Comparison of ENCODE assay signal across 11 cellular contexts in genomic region chr10:30786131-30786530, GRCh38.
A peak's percentile ranks its signal among the peaks of the same experiment; 100 is the strongest.
DNase-seq lines count a peak whose midpoint lies in the region; ATAC-seq and TF ChIP-seq lines count a peak whose summit lies in the region.
"Had no signal": no experiment of that assay in that cellular context is flagged by ENCODE, and none has a peak within 500 bp of the region (broad histone marks: within the 10 kb centered on the region; RNA-seq: fewer than 3 reads in every experiment).

No MANE protein-coding gene starts in this region.

- intact Hi-C loops in tibial artery (cut with DNase I; ENCODE audit: low total_unique reads), result loop anchor here (10.0 kb wide), 1 partner anchor 249 kb away; the partner anchor contains the start of gene ZNF438

- H3K27ac ChIP-seq in tibial artery, result peak overlapping the region; percentile 97

- DNase-seq in activated naive CD4-positive, alpha-beta T cell treated with anti-CD3 and anti-CD28 coated beads, Interleukin-2, amount 10 ng/mL, durations not matched to agents 7 days and 5 days, result no peak
- no peak for DNase-seq in activated naive CD4-positive, alpha-beta T cell (lab: John Stamatoyannopoulos, UW)
- DNase-seq in activated naive CD8-positive, alpha-beta T cell treated with anti-CD3 and anti-CD28 coated beads, Interleukin-2, amount 10 ng/mL, durations not matched to agents 7 days and 5 days, result no peak
- DNase-seq in medulla oblongata (ENCODE audit: extremely low spot score), result peak; percentile 12
- no peak for DNase-seq in tibial artery
- no peak for DNase-seq in AML-193 (lab: John Stamatoyannopoulos, UW)
- DNase-seq in NCI-H1694 (lab: John Stamatoyannopoulos, UW), result no peak
- DNase-seq: activated effector memory CD4-positive, alpha-beta T cell treated with Interleukin-2 at 50 U/mL for 16 hours; COR-L47; stimulated activated CD4-positive, alpha-beta T cell treated with anti-CD3 and anti-CD28 coated beads, Interleukin-4, amount 100 ng/mL, for 24 hours had no signal

- peak overlapping the region; percentile 19 for H3K4me3 Mint-ChIP-seq in activated naive CD4-positive, alpha-beta T cell treated with anti-CD3 and anti-CD28 coated beads, Interleukin-2, amount 10 ng/mL, durations not matched to agents 7 days and 5 days
- H3K4me3 Mint-ChIP-seq in activated naive CD8-positive, alpha-beta T cell treated with anti-CD3 and anti-CD28 coated beads, Interleukin-2, amount 10 ng/mL, durations not matched to agents 7 days and 5 days, result peak overlapping the region; percentile 52

- no peaks in the 10 kb centered on the region for H3K36me3 ChIP-seq in tibial artery

- no peak overlapping the region for H3K4me3 ChIP-seq in tibial artery

- peaks cover 0 to 22% (median 20%) of the 10 kb centered on the region in 4 donors for H3K4me1 ChIP-seq in tibial artery

- H3K27ac Mint-ChIP-seq in activated naive CD4-positive, alpha-beta T cell treated with anti-CD3 and anti-CD28 coated beads, Interleukin-2, amount 10 ng/mL, durations not matched to agents 7 days and 5 days, result no peak overlapping the region
- no peak overlapping the region for H3K27ac Mint-ChIP-seq in activated naive CD8-positive, alpha-beta T cell treated with anti-CD3 and anti-CD28 coated beads, Interleukin-2, amount 10 ng/mL, durations not matched to agents 7 days and 5 days

- POLR2A ChIA-PET in activated naive CD8-positive, alpha-beta T cell treated with anti-CD3 and anti-CD28 coated beads, Interleukin-2, amount 10 ng/mL, durations not matched to agents 7 days and 5 days (lab: Charles Lee), result interaction anchor here (1.6 kb wide), 1 partner anchor 26 kb away, joined by 5 read pairs; no protein-coding TSS in a partner anchor

- CTCF ChIA-PET in activated naive CD4-positive, alpha-beta T cell treated with anti-CD3 and anti-CD28 coated beads, Interleukin-2, amount 10 ng/mL, durations not matched to agents 7 days and 5 days (lab: Charles Lee), result interaction anchor here (0.7 to 1.5 kb wide), 4 partner anchors 9 to 196 kb away, joined by 3 read pairs; no protein-coding TSS in a partner anchor

- no peak for TF ChIP-seq CTCF in tibial artery (IDR thresholded peaks at IDR 0.05)

- no peak for ATAC-seq in activated naive CD8-positive, alpha-beta T cell treated with anti-CD3 and anti-CD28 coated beads, Interleukin-2, amount 10 ng/mL, durations not matched to agents 7 days and 5 days (ENCODE audit: low read depth)
- ATAC-seq in HG02884 (IDR thresholded peaks at IDR 0.05; ENCODE audit: unreplicated experiment), result no peak

- H3K9me3 ChIP-seq in tibial artery, result no peaks in the 10 kb centered on the region

- H3K36me3 Mint-ChIP-seq in activated naive CD4-positive, alpha-beta T cell treated with anti-CD3 and anti-CD28 coated beads, Interleukin-2, amount 10 ng/mL, durations not matched to agents 7 days and 5 days, result peaks cover 3% of the 10 kb centered on the region
- no peaks in the 10 kb centered on the region for H3K36me3 Mint-ChIP-seq in activated naive CD8-positive, alpha-beta T cell treated with anti-CD3 and anti-CD28 coated beads, Interleukin-2, amount 10 ng/mL, durations not matched to agents 7 days and 5 days

- H3K27me3 ChIP-seq in tibial artery, result no peaks in the 10 kb centered on the region

- H3K4me1 Mint-ChIP-seq in activated naive CD4-positive, alpha-beta T cell treated with anti-CD3 and anti-CD28 coated beads, Interleukin-2, amount 10 ng/mL, durations not matched to agents 7 days and 5 days, result peaks cover 32% of the 10 kb centered on the region
- peaks cover 16% of the 10 kb centered on the region for H3K4me1 Mint-ChIP-seq in activated naive CD8-positive, alpha-beta T cell treated with anti-CD3 and anti-CD28 coated beads, Interleukin-2, amount 10 ng/mL, durations not matched to agents 7 days and 5 days

- peaks cover 17% of the 10 kb centered on the region for H3K27me3 Mint-ChIP-seq in activated naive CD4-positive, alpha-beta T cell treated with anti-CD3 and anti-CD28 coated beads, Interleukin-2, amount 10 ng/mL, durations not matched to agents 7 days and 5 days
- H3K27me3 Mint-ChIP-seq in activated naive CD8-positive, alpha-beta T cell treated with anti-CD3 and anti-CD28 coated beads, Interleukin-2, amount 10 ng/mL, durations not matched to agents 7 days and 5 days, result no peaks in the 10 kb centered on the region

- no peaks in the 10 kb centered on the region for H3K9me3 Mint-ChIP-seq in activated naive CD4-positive, alpha-beta T cell treated with anti-CD3 and anti-CD28 coated beads, Interleukin-2, amount 10 ng/mL, durations not matched to agents 7 days and 5 days
- no peaks in the 10 kb centered on the region for H3K9me3 Mint-ChIP-seq in activated naive CD8-positive, alpha-beta T cell treated with anti-CD3 and anti-CD28 coated beads, Interleukin-2, amount 10 ng/mL, durations not matched to agents 7 days and 5 days
